11 cellular contexts compared by ENCODE assay signal in genomic region chr7:100400656-100401055, GRCh38. TPM values are rescaled to one million over a fixed set of nuclear protein-coding genes. Genes with fewer than 3 reads are reported as not detected.
DNase-seq lines count a peak whose midpoint lies in the region; ATAC-seq and TF ChIP-seq lines count a peak whose summit lies in the region.
"Had no signal": no experiment of that assay in that cellular context is flagged by ENCODE, and none has a peak within 500 bp of the region (broad histone marks: within the 10 kb centered on the region; RNA-seq: fewer than 3 reads in every experiment).

No MANE protein-coding gene starts in this region.

- H3K36me3 ChIP-seq in left lung: peaks cover 0 to 24% of the 10 kb centered on the region in 2 donors

- POLR2A ChIA-PET in activated CD8-positive, alpha-beta T cell treated with anti-CD3 and anti-CD28 coated beads, Interleukin-2, amount 10 ng/mL, durations not matched to agents 7 days and 5 days (lab: Charles Lee): no interaction called here

- no peak for ATAC-seq in activated CD8-positive, alpha-beta T cell treated with anti-CD3 and anti-CD28 coated beads, Interleukin-2, amount 10 ng/mL, durations not matched to agents 7 days and 5 days
- ATAC-seq in left lung (peak; percentile 29), GM18511 (IDR thresholded peaks at IDR 0.05; ENCODE audit: unreplicated experiment) (no peak)

- H3K9me3 Mint-ChIP-seq in activated CD8-positive, alpha-beta T cell treated with anti-CD3 and anti-CD28 coated beads, Interleukin-2, amount 10 ng/mL, durations not matched to agents 7 days and 5 days (ENCODE audit: insufficient read depth): no peaks in the 10 kb centered on the region

- DNase-seq in EL (peak; percentile 13), HT-29 (ENCODE audit: low spot score) (peak; percentile 42), left lung (no peak), NCI-H226 (no peak), foreskin melanocyte (no peak), GM13976 (ENCODE audit: low spot score) (no peak)
- peak; percentile 38 for DNase-seq in activated CD8-positive, alpha-beta T cell treated with anti-CD3 and anti-CD28 coated beads, Interleukin-2, amount 10 ng/mL, durations not matched to agents 7 days and 5 days
- DNase-seq: midbrain, NCI-H345 had no signal

- H3K36me3 Mint-ChIP-seq in activated CD8-positive, alpha-beta T cell treated with anti-CD3 and anti-CD28 coated beads, Interleukin-2, amount 10 ng/mL, durations not matched to agents 7 days and 5 days (ENCODE audit: low read depth): no peaks in the 10 kb centered on the region

- no peak overlapping the region for H3K27ac Mint-ChIP-seq in activated CD8-positive, alpha-beta T cell treated with anti-CD3 and anti-CD28 coated beads, Interleukin-2, amount 10 ng/mL, durations not matched to agents 7 days and 5 days

- H3K9me3 ChIP-seq in left lung: no peaks in the 10 kb centered on the region

- no peak overlapping the region for H3K4me3 ChIP-seq in left lung

- peaks cover 0 to 24% of the 10 kb centered on the region in 2 donors for H3K4me1 ChIP-seq in left lung

- H3K4me1 Mint-ChIP-seq in activated CD8-positive, alpha-beta T cell treated with anti-CD3 and anti-CD28 coated beads, Interleukin-2, amount 10 ng/mL, durations not matched to agents 7 days and 5 days (ENCODE audit: low read depth): peaks cover 21% of the 10 kb centered on the region

- CTCF ChIA-PET in activated CD8-positive, alpha-beta T cell treated with anti-CD3 and anti-CD28 coated beads, Interleukin-2, amount 10 ng/mL, durations not matched to agents 7 days and 5 days (lab: Charles Lee): interaction anchor here (1.1 to 1.3 kb wide), 2 partner anchors 54 to 1399 kb away, joined by 3 read pairs; no protein-coding TSS in a partner anchor

- H3K27ac ChIP-seq in left lung: no peak overlapping the region
- H3K27ac ChIP-seq: HL-60 had no signal

- in situ Hi-C loops in GM13976 (cut with MboI; ENCODE audit: low sequenced_read_pairs, unreplicated experiment): loop anchor here (10.0 kb wide), 1 partner anchor 266 kb away; no protein-coding TSS in a partner anchor

- intact Hi-C loops in left lung (cut with DNase I): no loop called here

- TF ChIP-seq CTCF in left lung (IDR thresholded peaks at IDR 0.05): no peak
- no peak for TF ChIP-seq CTCF in GM13976 (IDR thresholded peaks at IDR 0.05; ENCODE audit: borderline replicate concordance, control extremely low read depth, extremely low read depth, insufficient read depth, missing control alignments)

- no peaks in the 10 kb centered on the region for H3K27me3 ChIP-seq in left lung

- H3K4me3 Mint-ChIP-seq in activated CD8-positive, alpha-beta T cell treated with anti-CD3 and anti-CD28 coated beads, Interleukin-2, amount 10 ng/mL, durations not matched to agents 7 days and 5 days: no peak overlapping the region

- H3K27me3 Mint-ChIP-seq in activated CD8-positive, alpha-beta T cell treated with anti-CD3 and anti-CD28 coated beads, Interleukin-2, amount 10 ng/mL, durations not matched to agents 7 days and 5 days (ENCODE audit: low read depth): peaks cover 12% of the 10 kb centered on the region

RNA-seq across cellular contexts. Expression of gene PILRA, which starts 27.4 kb away (rescaled TPM):
- 2.1 TPM in 1 of 2 replicates, not detected in the other for total RNA-seq in HT-29 (2014; rRNA removed; shearing (Covaris generic))
- 10 to 100 TPM in 1 of 2 experiments, 1 to 10 TPM in 1; 8.1 to 11.5 TPM for total RNA-seq in activated CD8-positive, alpha-beta T cell treated with anti-CD3 and anti-CD28 coated beads, Interleukin-2, amount 10 ng/mL, durations not matched to agents 7 days and 5 days
- total RNA-seq in left lung: 10 to 100 TPM; 20.6 to 52.3 TPM

RNA-seq across cellular contexts. Expression of gene ZCWPW1, which starts 27.8 kb away (rescaled TPM):
- 0.76 and 1.0 TPM in 2 replicates for total RNA-seq in HT-29 (2014; rRNA removed; shearing (Covaris generic))
- total RNA-seq in activated CD8-positive, alpha-beta T cell treated with anti-CD3 and anti-CD28 coated beads, Interleukin-2, amount 10 ng/mL, durations not matched to agents 7 days and 5 days: 1 to 10 TPM; 2.6 to 2.8 TPM
- 1 to 10 TPM; 2.9 to 4.1 TPM for total RNA-seq in left lung

RNA-seq across cellular contexts. Expression of gene MEPCE, which starts 29.0 kb away (rescaled TPM):
- total RNA-seq in HT-29 (2014; rRNA removed; shearing (Covaris generic)): 80.9 and 89.1 TPM in 2 replicates
- 10 to 100 TPM; 40.4 to 45.4 TPM for total RNA-seq in activated CD8-positive, alpha-beta T cell treated with anti-CD3 and anti-CD28 coated beads, Interleukin-2, amount 10 ng/mL, durations not matched to agents 7 days and 5 days
- 10 to 100 TPM; 25.0 to 33.0 TPM for total RNA-seq in left lung

RNA-seq across cellular contexts. Expression of gene PPP1R35, which starts 35.6 kb away (rescaled TPM):
- total RNA-seq in HT-29 (2014; rRNA removed; shearing (Covaris generic)): 102 and 110 TPM in 2 replicates
- total RNA-seq in activated CD8-positive, alpha-beta T cell treated with anti-CD3 and anti-CD28 coated beads, Interleukin-2, amount 10 ng/mL, durations not matched to agents 7 days and 5 days: 10 to 100 TPM; 84.0 to 90.1 TPM
- 10 to 100 TPM; 22.7 to 27.0 TPM for total RNA-seq in left lung

RNA-seq across cellular contexts. Expression of gene PILRB, which starts 42.7 kb away (rescaled TPM):
- total RNA-seq in HT-29 (2014; rRNA removed; shearing (Covaris generic)): 104 and 119 TPM in 2 replicates
- 10 to 100 TPM; 75.7 to 77.2 TPM for total RNA-seq in activated CD8-positive, alpha-beta T cell treated with anti-CD3 and anti-CD28 coated beads, Interleukin-2, amount 10 ng/mL, durations not matched to agents 7 days and 5 days
- total RNA-seq in left lung: 10 to 100 TPM; 24.0 to 29.9 TPM

Comparison
In these comparisons a context has a peak if more than half of its experiments do, and no peak if none do; other contexts are left out.
1. DNase-seq: peak in EL (single experiment), HT-29 (single experiment) and activated CD8-positive, alpha-beta T cell treated with anti-CD3 and anti-CD28 coated beads, Interleukin-2, amount 10 ng/mL, durations not matched to agents 7 days and 5 days (single experiment); none in left lung (0 of 2), NCI-H226 (single experiment), foreskin melanocyte (single experiment) and GM13976 (single experiment).